Comparison of ENCODE assay signal across 30 cellular contexts in genomic region chr18:70463085-70463484, GRCh38.
"Had no signal": no experiment of that assay in that cellular context is flagged by ENCODE, and none has a peak within 500 bp of the region (broad histone marks: within the 10 kb centered on the region; RNA-seq: fewer than 3 reads in every experiment).

No MANE protein-coding gene starts in this region.

- H3K4me2 ChIP-seq: hepatocyte had no signal

- H3K4me3 ChIP-seq: esophagus muscularis mucosa, gastrocnemius medialis, heart right ventricle, hepatocyte had no signal

- H3K79me2 ChIP-seq: hepatocyte had no signal

- H2AFZ ChIP-seq: hepatocyte had no signal

- H3K4me1 ChIP-seq: foreskin keratinocyte had no signal

- H3K27me3 ChIP-seq: brain microvascular endothelial cell, gastrocnemius medialis, hepatocyte had no signal

- H3K27ac ChIP-seq: brain microvascular endothelial cell, esophagus muscularis mucosa, foreskin keratinocyte, gastrocnemius medialis, heart right ventricle, hepatocyte had no signal

- ATAC-seq: activated CD4-positive, alpha-beta T cell treated with anti-CD3 and anti-CD28 coated beads for 36 hours; activated CD8-positive, alpha-beta memory T cell treated with anti-CD3 and anti-CD28 coated beads, Interleukin-2, amount 10 ng/mL, durations not matched to agents 7 days and 5 days; activated CD8-positive, alpha-beta T cell treated with anti-CD3 and anti-CD28 coated beads, Interleukin-2, amount 10 ng/mL, durations not matched to agents 7 days and 5 days; activated T-cell treated with anti-CD3 and anti-CD28 coated beads, Interleukin-2, amount 50 U/mL, for 4 hours; activated T-helper 17 cell treated with anti-CD3 and anti-CD28 coated beads, Interleukin-2, amount 50 U/mL, for 72 hours; effector memory CD8-positive, alpha-beta T cell; foreskin keratinocyte; gastrocnemius medialis; heart right ventricle; T-helper 17 cell had no signal

- DNase-seq: activated CD4-positive, alpha-beta memory T cell treated with anti-CD3 and anti-CD28 coated beads for 36 hours; activated CD4-positive, alpha-beta T cell treated with anti-CD3 and anti-CD28 coated beads for 36 hours; activated CD4-positive, alpha-beta T cell treated with anti-CD3 and anti-CD28 coated beads, Interleukin-2, amount 10 ng/mL, durations not matched to agents 24 days and 14 days; activated CD4-positive, CD25-positive, alpha-beta regulatory T cell; activated CD4-positive, CD25-positive, alpha-beta regulatory T cell treated with anti-CD3 and anti-CD28 coated beads, Interleukin-2, amount 50 U/mL, for 72 hours; activated CD8-positive, alpha-beta memory T cell treated with anti-CD3 and anti-CD28 coated beads, Interleukin-2, amount 10 ng/mL, durations not matched to agents 7 days and 5 days; activated CD8-positive, alpha-beta memory T cell treated with anti-CD3 and anti-CD28 coated beads, Interleukin-2, amount 50 U/mL, for 4 hours; activated CD8-positive, alpha-beta T cell treated with anti-CD3 and anti-CD28 coated beads, Interleukin-2, amount 10 ng/mL, durations not matched to agents 7 days and 5 days; activated effector memory CD4-positive, alpha-beta T cell treated with Interleukin-2 at 50 U/mL for 16 hours; activated gamma-delta T cell treated with Interleukin-2 at 50 U/mL for 16 hours; activated naive CD4-positive, alpha-beta T cell treated with anti-CD3 and anti-CD28 coated beads, Interleukin-2, amount 50 U/mL, for 16 hours; activated naive CD4-positive, alpha-beta T cell treated with Interleukin-2 at 50 U/mL for 16 hours; activated T-cell treated with anti-CD3 and anti-CD28 coated beads for 4 hours; activated T-cell treated with anti-CD3 and anti-CD28 coated beads, Interleukin-2, amount 50 U/mL, for 4 hours; amniotic stem cell; anterior cingulate cortex; brain microvascular endothelial cell; cortex of kidney; dermis blood vessel endothelial cell; effector CD4-positive, alpha-beta T cell; effector memory CD8-positive, alpha-beta T cell; erythroblast; foreskin keratinocyte; gastrocnemius medialis; heart right ventricle; T-helper 17 cell; T1000 had no signal

- H3K36me3 ChIP-seq: brain microvascular endothelial cell, esophagus muscularis mucosa, gastrocnemius medialis, heart right ventricle had no signal

- H3K9me3 ChIP-seq: esophagus muscularis mucosa, gastrocnemius medialis, heart right ventricle had no signal
